ENCODE assay signal across 34 cellular contexts in the genomic region with DNA sequence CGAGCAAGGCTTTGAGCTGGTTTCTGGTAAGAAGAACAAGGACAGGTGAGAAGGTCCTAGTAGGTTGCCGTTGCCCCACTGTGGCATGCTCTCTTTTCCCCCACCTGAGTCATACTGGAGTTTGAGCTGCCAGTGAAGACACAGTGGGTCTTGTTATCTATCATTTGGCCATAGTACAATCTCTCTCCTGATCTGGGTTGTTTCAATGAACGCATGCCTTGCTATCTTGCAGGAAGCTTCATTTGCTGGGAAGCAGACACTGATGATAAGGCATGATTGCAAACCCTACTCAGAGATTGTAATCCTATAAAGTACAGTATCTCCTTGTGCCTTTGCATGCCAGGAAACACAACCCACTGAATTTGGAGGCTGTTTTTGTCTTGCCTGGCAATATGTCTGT.
"Had no signal": no experiment of that assay in that cellular context is flagged by ENCODE, and none has a peak within 500 bp of the region (broad histone marks: within the 10 kb centered on the region; RNA-seq: fewer than 3 reads in every experiment).

No MANE protein-coding gene starts in this region.

- H3K4me1 Mint-ChIP-seq: activated CD4-positive, alpha-beta memory T cell treated with anti-CD3 and anti-CD28 coated beads, Interleukin-2, amount 10 ng/mL, durations not matched to agents 7 days and 5 days; activated CD8-positive, alpha-beta memory T cell treated with anti-CD3 and anti-CD28 coated beads, Interleukin-2, amount 10 ng/mL, durations not matched to agents 7 days and 5 days; activated naive CD8-positive, alpha-beta T cell treated with anti-CD3 and anti-CD28 coated beads for 36 hours; activated T-helper 17 cell treated with anti-CD3 and anti-CD28 coated beads, Interleukin-2, amount 50 U/mL, for 72 hours; brain had no signal

- H3K27me3 Mint-ChIP-seq: activated CD4-positive, alpha-beta memory T cell treated with anti-CD3 and anti-CD28 coated beads, Interleukin-2, amount 10 ng/mL, durations not matched to agents 7 days and 5 days; activated CD8-positive, alpha-beta memory T cell treated with anti-CD3 and anti-CD28 coated beads, Interleukin-2, amount 10 ng/mL, durations not matched to agents 7 days and 5 days; activated naive CD8-positive, alpha-beta T cell treated with anti-CD3 and anti-CD28 coated beads for 36 hours; brain had no signal

- H2AFZ ChIP-seq: PC-9 had no signal

- DNase-seq: activated CD4-positive, alpha-beta memory T cell treated with anti-CD3 and anti-CD28 coated beads, Interleukin-2, amount 10 ng/mL, durations not matched to agents 7 days and 5 days; activated CD4-positive, alpha-beta T cell treated with anti-CD3 and anti-CD28 coated beads for 1 hour; activated CD4-positive, alpha-beta T cell treated with anti-CD3 and anti-CD28 coated beads for 48 hours; activated CD4-positive, CD25-positive, alpha-beta regulatory T cell; activated CD8-positive, alpha-beta memory T cell treated with anti-CD3 and anti-CD28 coated beads for 24 hours; activated CD8-positive, alpha-beta memory T cell treated with anti-CD3 and anti-CD28 coated beads, Interleukin-2, amount 10 ng/mL, durations not matched to agents 7 days and 5 days; activated CD8-positive, alpha-beta memory T cell treated with anti-CD3 and anti-CD28 coated beads, Interleukin-2, amount 50 U/mL, for 48 hours; activated effector memory CD4-positive, alpha-beta T cell treated with anti-CD3 and anti-CD28 coated beads, Interleukin-2, amount 50 U/mL, for 16 hours; activated naive CD4-positive, alpha-beta T cell; activated naive CD4-positive, alpha-beta T cell treated with anti-CD3 and anti-CD28 coated beads, Interleukin-2, amount 50 U/mL, for 16 hours; activated naive CD8-positive, alpha-beta T cell treated with anti-CD3 and anti-CD28 coated beads for 36 hours; activated T-cell treated with anti-CD3 and anti-CD28 coated beads, Interleukin-2, amount 50 U/mL, for 72 hours; central memory CD4-positive, alpha-beta T cell; Karpas-422; KBM-7; NCI-H1105 treated with DMSO at 0.1 percent for 48 hours; NCI-H1436; NCI-H1694; NCI-H2029; NCI-H510A; NCI-H526; NCI-H748 treated with DMSO at 0.1 percent for 48 hours; NK-92 treated with Interleukin-12 subunit alpha and Interleukin-12 subunit beta, amount 100 ng/mL, for 24 hours; PC-9; Right ventricle myocardium superior; SW 1271; T-helper 1 cell; T-helper 2 cell; T-helper 9 cell; WERI-Rb-1 had no signal

- H3K4me3 Mint-ChIP-seq: activated CD4-positive, alpha-beta memory T cell treated with anti-CD3 and anti-CD28 coated beads, Interleukin-2, amount 10 ng/mL, durations not matched to agents 7 days and 5 days; activated CD8-positive, alpha-beta memory T cell treated with anti-CD3 and anti-CD28 coated beads, Interleukin-2, amount 10 ng/mL, durations not matched to agents 7 days and 5 days; activated naive CD8-positive, alpha-beta T cell treated with anti-CD3 and anti-CD28 coated beads for 36 hours; activated T-cell treated with anti-CD3 and anti-CD28 coated beads, Interleukin-2, amount 50 U/mL, for 72 hours; activated T-helper 17 cell treated with anti-CD3 and anti-CD28 coated beads, Interleukin-2, amount 50 U/mL, for 72 hours; brain; IgD-negative memory B cell had no signal

- H3K27ac ChIP-seq: PC-9, RWPE1, WERI-Rb-1 had no signal

- H3K4me3 ChIP-seq: PC-9 had no signal

- H3K36me3 Mint-ChIP-seq: activated CD8-positive, alpha-beta memory T cell treated with anti-CD3 and anti-CD28 coated beads, Interleukin-2, amount 10 ng/mL, durations not matched to agents 7 days and 5 days; activated naive CD8-positive, alpha-beta T cell treated with anti-CD3 and anti-CD28 coated beads for 36 hours; brain had no signal

- H3K9me3 Mint-ChIP-seq: activated naive CD8-positive, alpha-beta T cell treated with anti-CD3 and anti-CD28 coated beads for 36 hours; activated T-helper 17 cell treated with anti-CD3 and anti-CD28 coated beads, Interleukin-2, amount 50 U/mL, for 72 hours had no signal

- H3K36me3 ChIP-seq: WERI-Rb-1 had no signal

- H3K4me2 ChIP-seq: PC-9 had no signal

- H3K27ac Mint-ChIP-seq: activated CD4-positive, alpha-beta memory T cell treated with anti-CD3 and anti-CD28 coated beads, Interleukin-2, amount 10 ng/mL, durations not matched to agents 7 days and 5 days; activated CD8-positive, alpha-beta memory T cell treated with anti-CD3 and anti-CD28 coated beads, Interleukin-2, amount 10 ng/mL, durations not matched to agents 7 days and 5 days; activated naive CD8-positive, alpha-beta T cell treated with anti-CD3 and anti-CD28 coated beads for 36 hours; activated T-cell treated with anti-CD3 and anti-CD28 coated beads, Interleukin-2, amount 50 U/mL, for 72 hours; activated T-helper 17 cell treated with anti-CD3 and anti-CD28 coated beads, Interleukin-2, amount 50 U/mL, for 72 hours; brain; IgD-negative memory B cell had no signal

- ATAC-seq: activated CD8-positive, alpha-beta memory T cell treated with anti-CD3 and anti-CD28 coated beads, Interleukin-2, amount 10 ng/mL, durations not matched to agents 7 days and 5 days; activated T-cell treated with anti-CD3 and anti-CD28 coated beads, Interleukin-2, amount 50 U/mL, for 72 hours; activated T-helper 17 cell treated with anti-CD3 and anti-CD28 coated beads, Interleukin-2, amount 50 U/mL, for 72 hours had no signal
